36 cellular contexts compared by ENCODE assay signal in the genomic region with DNA sequence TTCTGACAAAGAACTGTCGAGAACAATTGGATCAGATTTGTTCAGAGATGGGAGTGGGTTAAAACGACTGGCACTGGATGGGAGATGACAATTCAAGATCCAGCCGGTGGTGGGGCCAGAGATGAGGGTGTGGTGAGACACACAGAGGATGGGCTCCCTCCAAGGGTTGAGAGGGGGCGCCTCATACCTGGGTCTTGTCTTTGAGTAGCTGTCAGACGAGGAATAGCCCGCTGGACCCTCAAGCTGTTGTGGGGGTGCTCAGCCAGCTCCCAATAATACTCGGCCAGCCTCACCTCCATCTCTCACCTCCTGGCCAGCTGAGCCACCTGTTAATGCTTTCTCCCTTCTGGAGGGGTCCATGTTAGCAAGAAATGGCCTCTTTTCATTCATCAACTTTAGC. TPM values are rescaled to one million over a fixed set of nuclear protein-coding genes. Genes with fewer than 3 reads are reported as not detected.
DNase-seq lines count a peak whose midpoint lies in the region; ATAC-seq, FAIRE-seq and TF ChIP-seq lines count a peak whose summit lies in the region.
"Had no signal": no experiment of that assay in that cellular context is flagged by ENCODE, and none has a peak within 500 bp of the region (broad histone marks: within the 10 kb centered on the region; RNA-seq: fewer than 3 reads in every experiment).

No MANE protein-coding gene starts in this region.

- H3K79me2 ChIP-seq in mammary epithelial cell (ENCODE audit: insufficient read depth, low read length): no peaks in the 10 kb centered on the region

- H3K9ac ChIP-seq in BLaER1 treated with 17β-estradiol and CSF1 and Interleukin-3, amounts not matched to agents 10 nM and 100 nM: peak overlapping the region in 7 of 11 experiments; percentile 3 to 80 (median 57); a peak in 7 of 22 replicates
- no peak overlapping the region for H3K9ac ChIP-seq in mammary epithelial cell (ENCODE audit: insufficient read depth, low read length)

- 59% methylated on average over 5 of the region's 7 CpGs for WGBS in mammary epithelial cell (ENCODE audit: low coverage, missing lambda C conversion rate)

- intact Hi-C loops in naive thymus-derived CD4-positive, alpha-beta T cell (cut with micrococcal nuclease): loop anchor here in 1 of 2 donors (10.0 kb wide), 1 partner anchor 379 kb away; the partner anchor contains the start of gene GIGYF2
- intact Hi-C loops in mammary epithelial cell (cut with micrococcal nuclease): no loop called here

- no peak for TF ChIP-seq CTCF in mammary epithelial cell (conservative IDR thresholded peaks at IDR 0.05 in 1 of 2, IDR thresholded peaks at IDR 0.05 in 1 of 2; ENCODE audit: extremely low read depth in 1 of 2, insufficient read depth in 1 of 2, low read depth in 1 of 2, low read length in 2 of 2)

- FAIRE-seq in GM18507 (lab: Jason Lieb, UNC): peak; percentile 45
- FAIRE-seq: D721Med, islet of Langerhans, TTC549 had no signal

- H3K27me3 ChIP-seq in BLaER1 treated with 17β-estradiol and CSF1 and Interleukin-3, amounts not matched to agents 10 nM and 100 nM: no peaks in the 10 kb centered on the region
- no peaks in the 10 kb centered on the region for H3K27me3 ChIP-seq in naive thymus-derived CD4-positive, alpha-beta T cell (ENCODE audit: control insufficient read depth in 2 of 2, insufficient read depth in 2 of 2, low read length in 2 of 2)
- H3K27me3 ChIP-seq in mammary epithelial cell (ENCODE audit: insufficient read depth, low read length): no peaks in the 10 kb centered on the region
- H3K27me3 ChIP-seq: ovary, SJCRH30, upper lobe of left lung had no signal

- H3K27ac Mint-ChIP-seq in naive thymus-derived CD4-positive, alpha-beta T cell: no peak overlapping the region
- H3K27ac Mint-ChIP-seq: activated naive CD4-positive, alpha-beta T cell treated with anti-CD3 and anti-CD28 coated beads, Interleukin-2, amount 10 ng/mL, durations not matched to agents 7 days and 5 days; brain; nephron; stimulated activated effector memory CD8-positive, alpha-beta T cell treated with anti-CD3 and anti-CD28 coated beads, Interleukin-12 subunit alpha, Interleukin-12 subunit beta, amount 100 ng/mL, for 72 hours; T-cell had no signal

- peak overlapping the region; percentile 7 to 96 (median 84); a peak in 19 of 22 replicates for H3K27ac ChIP-seq in BLaER1 treated with 17β-estradiol and CSF1 and Interleukin-3, amounts not matched to agents 10 nM and 100 nM
- H3K27ac ChIP-seq in naive thymus-derived CD4-positive, alpha-beta T cell (ENCODE audit: low read depth, low read length): peak overlapping the region; percentile 57
- H3K27ac ChIP-seq in mammary epithelial cell (ENCODE audit: insufficient read depth, low read depth, low read length): no peak overlapping the region
- H3K27ac ChIP-seq: epithelial cell of prostate, ovary, SJCRH30 had no signal

- H3K36me3 ChIP-seq in BLaER1 treated with 17β-estradiol and CSF1 and Interleukin-3, amounts not matched to agents 10 nM and 100 nM: peaks cover 39 to 83% (median 62%) of the 10 kb centered on the region in 11 experiments
- peaks cover 5 to 15% (median 11%) of the 10 kb centered on the region in 3 experiments for H3K36me3 ChIP-seq in naive thymus-derived CD4-positive, alpha-beta T cell (ENCODE audit: control insufficient read depth in 2 of 3, insufficient read depth in 3 of 3, low read length in 3 of 3)
- no peaks in the 10 kb centered on the region for H3K36me3 ChIP-seq in mammary epithelial cell (ENCODE audit: insufficient read depth, low read length)
- H3K36me3 ChIP-seq: ovary, SJCRH30, upper lobe of left lung had no signal

- peaks cover 0 to 22% (median 20%) of the 10 kb centered on the region in 11 experiments; a peak in 19 of 22 replicates for H3K9me3 ChIP-seq in BLaER1 treated with 17β-estradiol and CSF1 and Interleukin-3, amounts not matched to agents 10 nM and 100 nM (replicated peaks in 1 of 11)
- H3K9me3 ChIP-seq in naive thymus-derived CD4-positive, alpha-beta T cell (ENCODE audit: control insufficient read depth in 2 of 3, low read length in 3 of 3): no peaks in the 10 kb centered on the region
- peaks cover 2% of the 10 kb centered on the region for H3K9me3 ChIP-seq in mammary epithelial cell (replicated peaks; ENCODE audit: insufficient read depth, low read length)
- H3K9me3 ChIP-seq: ovary, SJCRH30 had no signal

- DNase-seq in GM18507 (ENCODE audit: extremely low spot score, insufficient read length, low read depth) (no peak), mammary epithelial cell (no peak)
- peak; percentile 48 for DNase-seq in activated CD8-positive, alpha-beta memory T cell treated with anti-CD3 and anti-CD28 coated beads, Interleukin-2, amount 50 U/mL, for 48 hours
- no peak for DNase-seq in naive thymus-derived CD4-positive, alpha-beta T cell
- DNase-seq: activated CD4-positive, CD25-positive, alpha-beta regulatory T cell treated with anti-CD3 and anti-CD28 coated beads, Interleukin-2, amount 50 U/mL, for 72 hours; activated naive CD4-positive, alpha-beta T cell treated with anti-CD3 and anti-CD28 coated beads, Interleukin-2, amount 10 ng/mL, durations not matched to agents 7 days and 5 days; cerebellar nuclear complex; KBM-7; midbrain; MM.1S; NCI-H1417; NCI-H2029 treated with DMSO at 0.1 percent for 48 hours; NCI-H526 treated with DMSO at 0.1 percent for 48 hours; ovary; retina; SJCRH30; stimulated activated CD4-positive, alpha-beta T cell treated with anti-CD3 and anti-CD28 coated beads, Interleukin-4, amount 100 ng/mL, for 1 hour; substantia nigra; T-cell; upper lobe of left lung had no signal

- H3K27me3 Mint-ChIP-seq in naive thymus-derived CD4-positive, alpha-beta T cell: no peaks in the 10 kb centered on the region
- H3K27me3 Mint-ChIP-seq: activated naive CD4-positive, alpha-beta T cell treated with anti-CD3 and anti-CD28 coated beads, Interleukin-2, amount 10 ng/mL, durations not matched to agents 7 days and 5 days; brain; T-cell had no signal

- no TSS peak for BruUV-seq in mammary epithelial cell (replicated peaks; lab: Mats Ljungman, UMichigan)

- H4K20me1 ChIP-seq in BLaER1 treated with 17β-estradiol and CSF1 and Interleukin-3, amounts not matched to agents 10 nM and 100 nM: peaks cover 9 to 68% (median 31%) of the 10 kb centered on the region in 11 experiments; a peak in 18 of 22 replicates
- no peaks in the 10 kb centered on the region for H4K20me1 ChIP-seq in mammary epithelial cell (ENCODE audit: insufficient read depth, low read length)

- POLR2A ChIA-PET in naive thymus-derived CD4-positive, alpha-beta T cell (lab: Charles Lee): interaction anchor here (0.6 to 1.8 kb wide), 3 partner anchors 10 to 1217 kb away, joined by 6 read pairs; partner anchors contain the start of gene INPP5D

- dilution Hi-C loops in mammary epithelial cell (cut with HindIII; ENCODE audit: low sequenced_read_pairs): no loop called here

- CTCF ChIA-PET in naive thymus-derived CD4-positive, alpha-beta T cell (lab: Charles Lee): interaction anchor here (1.2 kb wide), 1 partner anchor 14 kb away, joined by 3 read pairs; the partner anchor contains the start of gene INPP5D
- CTCF ChIA-PET in mammary epithelial cell (lab: Charles Lee; ENCODE audit: low non-redundant PET): no interaction called here

- peak overlapping the region; percentile 71 to 98 (median 90); a peak in 21 of 22 replicates for H3K4me2 ChIP-seq in BLaER1 treated with 17β-estradiol and CSF1 and Interleukin-3, amounts not matched to agents 10 nM and 100 nM
- no peak overlapping the region for H3K4me2 ChIP-seq in mammary epithelial cell (ENCODE audit: insufficient read depth, low read depth, low read length)

- H3K4me1 ChIP-seq in BLaER1 treated with 17β-estradiol and CSF1 and Interleukin-3, amounts not matched to agents 10 nM and 100 nM: peaks cover 67 to 87% (median 75%) of the 10 kb centered on the region in 10 experiments
- H3K4me1 ChIP-seq in naive thymus-derived CD4-positive, alpha-beta T cell (ENCODE audit: control insufficient read depth in 2 of 2, insufficient read depth in 2 of 2, low read length in 2 of 2): peaks cover 67 to 79% of the 10 kb centered on the region in 2 donors
- no peaks in the 10 kb centered on the region for H3K4me1 ChIP-seq in mammary epithelial cell (ENCODE audit: insufficient read depth, low read length)

- H2AFZ ChIP-seq in mammary epithelial cell (ENCODE audit: low read depth, low read length): no peak overlapping the region

- peaks cover 22 to 39% (median 29%) of the 10 kb centered on the region in 7 donors for H3K4me1 Mint-ChIP-seq in naive thymus-derived CD4-positive, alpha-beta T cell
- H3K4me1 Mint-ChIP-seq: brain had no signal

- H3K4me3 ChIP-seq in BLaER1 treated with 17β-estradiol and CSF1 and Interleukin-3, amounts not matched to agents 10 nM and 100 nM: no peak overlapping the region
- H3K4me3 ChIP-seq in naive thymus-derived CD4-positive, alpha-beta T cell (ENCODE audit: low read length): no peak overlapping the region
- no peak overlapping the region for H3K4me3 ChIP-seq in mammary epithelial cell (replicated peaks in 1 of 3; ENCODE audit: insufficient read depth in 1 of 3, low read depth in 2 of 3, low read length in 3 of 3)
- H3K4me3 ChIP-seq: ovary, SJCRH30, upper lobe of left lung had no signal

- no peak for ATAC-seq in naive thymus-derived CD4-positive, alpha-beta T cell
- ATAC-seq in HG03457 (IDR thresholded peaks at IDR 0.05; ENCODE audit: unreplicated experiment): no peak
- ATAC-seq in GM21367 (IDR thresholded peaks at IDR 0.05; ENCODE audit: unreplicated experiment): no peak
- ATAC-seq in HG03097 (IDR thresholded peaks at IDR 0.05; ENCODE audit: low FRiP score, unreplicated experiment): no peak
- ATAC-seq: stimulated activated effector memory CD8-positive, alpha-beta T cell treated with anti-CD3 and anti-CD28 coated beads, Interleukin-12 subunit alpha, Interleukin-12 subunit beta, amount 100 ng/mL, for 72 hours; T-cell had no signal

- H3K36me3 Mint-ChIP-seq in naive thymus-derived CD4-positive, alpha-beta T cell: peaks cover 4 to 47% (median 28%) of the 10 kb centered on the region in 5 donors
- H3K36me3 Mint-ChIP-seq: brain had no signal

- in situ Hi-C loops in mammary epithelial cell (cut with MboI; ENCODE audit: low sequenced_read_pairs in 2 of 2): no loop called here

- peaks cover 0 to 6% (median 5%) of the 10 kb centered on the region in 11 donors for H3K9me3 Mint-ChIP-seq in naive thymus-derived CD4-positive, alpha-beta T cell
- H3K9me3 Mint-ChIP-seq: stimulated activated effector memory CD8-positive, alpha-beta T cell treated with anti-CD3 and anti-CD28 coated beads, Interleukin-12 subunit alpha, Interleukin-12 subunit beta, amount 100 ng/mL, for 72 hours had no signal

- no peak overlapping the region for H3K4me3 Mint-ChIP-seq in naive thymus-derived CD4-positive, alpha-beta T cell
- H3K4me3 Mint-ChIP-seq: activated naive CD4-positive, alpha-beta T cell treated with anti-CD3 and anti-CD28 coated beads, Interleukin-2, amount 10 ng/mL, durations not matched to agents 7 days and 5 days; brain; CD14-positive monocyte; nephron; stimulated activated effector memory CD8-positive, alpha-beta T cell treated with anti-CD3 and anti-CD28 coated beads, Interleukin-12 subunit alpha, Interleukin-12 subunit beta, amount 100 ng/mL, for 72 hours; T-cell had no signal

RNA-seq across cellular contexts. Expression of gene INPP5D, which starts 14.0 kb away (rescaled TPM):
- 100 to 1,000 TPM; 106 to 232 (median 126) TPM for total RNA-seq in naive thymus-derived CD4-positive, alpha-beta T cell
- polyA plus RNA-seq in naive thymus-derived CD4-positive, alpha-beta T cell: 100 to 1,000 TPM in 1 of 2 donors, 10 to 100 TPM in 1; 41.0 to 122 TPM
- total RNA-seq in mammary epithelial cell: 10 to 100 TPM; 57.7 to 80.4 TPM
- polyA plus RNA-seq in mammary epithelial cell: 27.5 TPM
- 144 TPM for polyA minus RNA-seq in mammary epithelial cell

RNA-seq across cellular contexts. Expression of gene NEU2, which starts 41.6 kb away (rescaled TPM):
- not detected for total RNA-seq in naive thymus-derived CD4-positive, alpha-beta T cell
- polyA plus RNA-seq in naive thymus-derived CD4-positive, alpha-beta T cell: not detected
- total RNA-seq in mammary epithelial cell: not detected
- not detected for polyA plus RNA-seq in mammary epithelial cell
- not detected for polyA minus RNA-seq in mammary epithelial cell
- total RNA-seq: activated CD8-positive, alpha-beta memory T cell treated with anti-CD3 and anti-CD28 coated beads for 36 hours; glomerular endothelial cell; liver; ovary; RPMI7951; SJCRH30; T-cell; upper lobe of left lung had no signal
- polyA plus RNA-seq: CD14-positive monocyte, liver, ovary had no signal
